23 cellular contexts compared by ENCODE assay signal in genomic region chr11:68940651-68941323, GRCh38. TPM values are rescaled to one million over a fixed set of nuclear protein-coding genes. Genes with fewer than 3 reads are reported as not detected.
"Had no signal": no experiment of that assay in that cellular context is flagged by ENCODE, and none has a peak within 500 bp of the region (broad histone marks: within the 10 kb centered on the region; RNA-seq: fewer than 3 reads in every experiment).

No MANE protein-coding gene starts in this region.

- H3K4me1 ChIP-seq: parathyroid adenoma had no signal

- ATAC-seq: activated CD4-positive, alpha-beta T cell treated with anti-CD3 and anti-CD28 coated beads for 36 hours; activated CD8-positive, alpha-beta memory T cell treated with anti-CD3 and anti-CD28 coated beads, Interleukin-2, amount 10 ng/mL, durations not matched to agents 7 days and 5 days; stimulated activated naive CD8-positive, alpha-beta T cell treated with anti-CD3 and anti-CD28 coated beads, Interleukin-15, Interleukin-2, amounts not matched to agents 100 U/mL and 50 U/mL, for 24 hours had no signal

- H3K4me3 ChIP-seq: lung, skin epidermis had no signal

- H3K27ac ChIP-seq: parathyroid adenoma had no signal

- DNase-seq: activated CD4-positive, alpha-beta memory T cell treated with anti-CD3 and anti-CD28 coated beads for 36 hours; activated CD4-positive, alpha-beta T cell treated with anti-CD3 and anti-CD28 coated beads for 36 hours; activated CD8-positive, alpha-beta memory T cell treated with anti-CD3 and anti-CD28 coated beads, Interleukin-2, amount 10 ng/mL, durations not matched to agents 7 days and 5 days; activated naive CD4-positive, alpha-beta T cell treated with anti-CD3 and anti-CD28 coated beads, Interleukin-2, amount 50 U/mL, for 16 hours; activated T-cell treated with anti-CD3 and anti-CD28 coated beads, Interleukin-2, amount 50 U/mL, for 24 hours; cortex of kidney; effector CD4-positive, alpha-beta T cell; foreskin melanocyte; head of caudate nucleus; midbrain; naive B cell; retina; stimulated activated CD4-positive, alpha-beta T cell treated with anti-CD3 and anti-CD28 coated beads, Interleukin-4, amount 100 ng/mL, for 4 hours; stimulated activated CD8-positive, alpha-beta memory T cell treated with anti-CD3 and anti-CD28 coated beads, Interleukin-4, amount 100 ng/mL, for 48 hours; stimulated activated naive CD8-positive, alpha-beta T cell treated with anti-CD3 and anti-CD28 coated beads, Interleukin-15, Interleukin-2, amounts not matched to agents 100 U/mL and 50 U/mL, for 24 hours had no signal

RNA-seq across cellular contexts. Expression of gene MRGPRD, which starts 40.0 kb away (rescaled TPM):
- total RNA-seq: activated CD4-positive, alpha-beta memory T cell treated with anti-CD3 and anti-CD28 coated beads for 36 hours; activated CD4-positive, alpha-beta T cell treated with anti-CD3 and anti-CD28 coated beads for 36 hours; activated CD8-positive, alpha-beta memory T cell treated with anti-CD3 and anti-CD28 coated beads, Interleukin-2, amount 10 ng/mL, durations not matched to agents 7 days and 5 days; cardiac septum; endothelial cell of umbilical vein; fibroblast of lung; lung; temporal lobe; urinary bladder had no signal
- polyA plus RNA-seq: endothelial cell of umbilical vein, fibroblast of lung, lung had no signal
